ENCODE assay signal across 2 cellular contexts in genomic region chr2:74777161-74777900, GRCh38.
TF ChIP-seq lines count a peak whose summit lies in the region.

No MANE protein-coding gene starts in this region.

TF ChIP-seq in GM12878, 131 proteins besides CTCF, POLR2A, EP300 and RAD21 (continued from another document and continues in another):
- no peak for TF ChIP-seq MEF2A (IDR thresholded peaks at IDR 0.05; ENCODE audit: insufficient read depth, low read depth, low read length)
- TF ChIP-seq, protein P1, sequence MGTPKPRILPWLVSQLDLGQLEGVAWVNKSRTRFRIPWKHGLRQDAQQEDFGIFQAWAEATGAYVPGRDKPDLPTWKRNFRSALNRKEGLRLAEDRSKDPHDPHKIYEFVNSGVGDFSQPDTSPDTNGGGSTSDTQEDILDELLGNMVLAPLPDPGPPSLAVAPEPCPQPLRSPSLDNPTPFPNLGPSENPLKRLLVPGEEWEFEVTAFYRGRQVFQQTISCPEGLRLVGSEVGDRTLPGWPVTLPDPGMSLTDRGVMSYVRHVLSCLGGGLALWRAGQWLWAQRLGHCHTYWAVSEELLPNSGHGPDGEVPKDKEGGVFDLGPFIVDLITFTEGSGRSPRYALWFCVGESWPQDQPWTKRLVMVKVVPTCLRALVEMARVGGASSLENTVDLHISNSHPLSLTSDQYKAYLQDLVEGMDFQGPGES (IDR thresholded peaks at IDR 0.05): no peak
- TF ChIP-seq, protein P2, sequence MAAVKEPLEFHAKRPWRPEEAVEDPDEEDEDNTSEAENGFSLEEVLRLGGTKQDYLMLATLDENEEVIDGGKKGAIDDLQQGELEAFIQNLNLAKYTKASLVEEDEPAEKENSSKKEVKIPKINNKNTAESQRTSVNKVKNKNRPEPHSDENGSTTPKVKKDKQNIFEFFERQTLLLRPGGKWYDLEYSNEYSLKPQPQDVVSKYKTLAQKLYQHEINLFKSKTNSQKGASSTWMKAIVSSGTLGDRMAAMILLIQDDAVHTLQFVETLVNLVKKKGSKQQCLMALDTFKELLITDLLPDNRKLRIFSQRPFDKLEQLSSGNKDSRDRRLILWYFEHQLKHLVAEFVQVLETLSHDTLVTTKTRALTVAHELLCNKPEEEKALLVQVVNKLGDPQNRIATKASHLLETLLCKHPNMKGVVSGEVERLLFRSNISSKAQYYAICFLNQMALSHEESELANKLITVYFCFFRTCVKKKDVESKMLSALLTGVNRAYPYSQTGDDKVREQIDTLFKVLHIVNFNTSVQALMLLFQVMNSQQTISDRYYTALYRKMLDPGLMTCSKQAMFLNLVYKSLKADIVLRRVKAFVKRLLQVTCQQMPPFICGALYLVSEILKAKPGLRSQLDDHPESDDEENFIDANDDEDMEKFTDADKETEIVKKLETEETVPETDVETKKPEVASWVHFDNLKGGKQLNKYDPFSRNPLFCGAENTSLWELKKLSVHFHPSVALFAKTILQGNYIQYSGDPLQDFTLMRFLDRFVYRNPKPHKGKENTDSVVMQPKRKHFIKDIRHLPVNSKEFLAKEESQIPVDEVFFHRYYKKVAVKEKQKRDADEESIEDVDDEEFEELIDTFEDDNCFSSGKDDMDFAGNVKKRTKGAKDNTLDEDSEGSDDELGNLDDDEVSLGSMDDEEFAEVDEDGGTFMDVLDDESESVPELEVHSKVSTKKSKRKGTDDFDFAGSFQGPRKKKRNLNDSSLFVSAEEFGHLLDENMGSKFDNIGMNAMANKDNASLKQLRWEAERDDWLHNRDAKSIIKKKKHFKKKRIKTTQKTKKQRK (IDR thresholded peaks at IDR 0.05; ENCODE audit: low read depth, low read length): no peak
- TF ChIP-seq BHLHE40 (IDR thresholded peaks at IDR 0.05; ENCODE audit: borderline replicate concordance in 1 of 2, low read depth in 2 of 2, low read length in 1 of 2): no peak
- no peak for TF ChIP-seq ZNF622 (IDR thresholded peaks at IDR 0.05)
- no peak for TF ChIP-seq RBBP5 (conservative IDR thresholded peaks at IDR 0.05)
- TF ChIP-seq GABPA (IDR thresholded peaks at IDR 0.05; ENCODE audit: low read depth): 0 out of 2 replicates have a peak, but pooled peaks have one; percentile 38
- no peak for TF ChIP-seq RAD51 (IDR thresholded peaks at IDR 0.05)
- TF ChIP-seq ESRRA (IDR thresholded peaks at IDR 0.05; ENCODE audit: low read length): no peak
- TF ChIP-seq CHD4 (IDR thresholded peaks at IDR 0.05): no peak
- no peak for TF ChIP-seq ASH2L (IDR thresholded peaks at IDR 0.05; ENCODE audit: borderline replicate concordance, low read depth)
- TF ChIP-seq ZSCAN29 (IDR thresholded peaks at IDR 0.05): no peak
- no peak for TF ChIP-seq JUND (IDR thresholded peaks at IDR 0.05; ENCODE audit: low read depth, low read length)
- 0 out of 2 replicates have a peak, but pooled peaks have one; percentile 35 for TF ChIP-seq BCL11A (IDR thresholded peaks at IDR 0.05; ENCODE audit: low read depth, low read length)
- no peak for TF ChIP-seq SREBF2 (IDR thresholded peaks at IDR 0.05; ENCODE audit: low read length)
- TF ChIP-seq FOS (IDR thresholded peaks at IDR 0.05; ENCODE audit: borderline replicate concordance, extremely low read depth, insufficient read length): no peak
- TF ChIP-seq IKZF1 (conservative IDR thresholded peaks at IDR 0.05): peak; percentile 60; the same call in 1 of the 2 replicates
- no peak for TF ChIP-seq BACH1 (IDR thresholded peaks at IDR 0.05; ENCODE audit: borderline replicate concordance)
- TF ChIP-seq STAT1 (conservative IDR thresholded peaks at IDR 0.05): no peak
- TF ChIP-seq ZZZ3 (IDR thresholded peaks at IDR 0.05; ENCODE audit: control insufficient read depth, insufficient read length, low read depth): no peak
- no peak for TF ChIP-seq SREBF1 (IDR thresholded peaks at IDR 0.05; ENCODE audit: low read length)
- TF ChIP-seq BCL3 (IDR thresholded peaks at IDR 0.05; ENCODE audit: borderline replicate concordance, insufficient read depth, low read depth, low read length, poor library complexity, severe bottlenecking): peak; percentile 34
- TF ChIP-seq PAX8 (IDR thresholded peaks at IDR 0.05): no peak
- no peak for TF ChIP-seq PRDM15 (CRISPR knock-in tag; IDR thresholded peaks at IDR 0.05)
- no peak for TF ChIP-seq DPF2 (IDR thresholded peaks at IDR 0.05)

TF ChIP-seq in SK-N-SH, 30 proteins besides CTCF, POLR2A, EP300 and RAD21 (continued from another document):
- TF ChIP-seq SIN3A (IDR thresholded peaks at IDR 0.05; ENCODE audit: borderline replicate concordance, low read depth, low read length) (no peak), TAF1 (IDR thresholded peaks at IDR 0.05; ENCODE audit: borderline replicate concordance, low read depth, low read length) (no peak), USF2 (IDR thresholded peaks at IDR 0.05; ENCODE audit: borderline replicate concordance, low read depth, low read length) (no peak), FOSL2 (IDR thresholded peaks at IDR 0.05; ENCODE audit: borderline replicate concordance, low read depth) (no peak), USF1 (IDR thresholded peaks at IDR 0.05; ENCODE audit: borderline replicate concordance, low read depth) (no peak)
TF ChIP-seq in SK-N-SH: peak in this region for 0.
